In genomic region chr19:49924004-49924880, GRCh38 we compare ENCODE assay signal across 1 cellular context.
TF ChIP-seq lines count a peak whose summit lies in the region.

No MANE protein-coding gene starts in this region.

TF ChIP-seq in A549, 52 proteins besides CTCF, POLR2A, EP300 and RAD21:
- TF ChIP-seq FOSL2 (IDR thresholded peaks at IDR 0.05) = no peak
- no peak for TF ChIP-seq FOSL2 (CRISPR knock-in tag; IDR thresholded peaks at IDR 0.05)
- TF ChIP-seq, protein P1, sequence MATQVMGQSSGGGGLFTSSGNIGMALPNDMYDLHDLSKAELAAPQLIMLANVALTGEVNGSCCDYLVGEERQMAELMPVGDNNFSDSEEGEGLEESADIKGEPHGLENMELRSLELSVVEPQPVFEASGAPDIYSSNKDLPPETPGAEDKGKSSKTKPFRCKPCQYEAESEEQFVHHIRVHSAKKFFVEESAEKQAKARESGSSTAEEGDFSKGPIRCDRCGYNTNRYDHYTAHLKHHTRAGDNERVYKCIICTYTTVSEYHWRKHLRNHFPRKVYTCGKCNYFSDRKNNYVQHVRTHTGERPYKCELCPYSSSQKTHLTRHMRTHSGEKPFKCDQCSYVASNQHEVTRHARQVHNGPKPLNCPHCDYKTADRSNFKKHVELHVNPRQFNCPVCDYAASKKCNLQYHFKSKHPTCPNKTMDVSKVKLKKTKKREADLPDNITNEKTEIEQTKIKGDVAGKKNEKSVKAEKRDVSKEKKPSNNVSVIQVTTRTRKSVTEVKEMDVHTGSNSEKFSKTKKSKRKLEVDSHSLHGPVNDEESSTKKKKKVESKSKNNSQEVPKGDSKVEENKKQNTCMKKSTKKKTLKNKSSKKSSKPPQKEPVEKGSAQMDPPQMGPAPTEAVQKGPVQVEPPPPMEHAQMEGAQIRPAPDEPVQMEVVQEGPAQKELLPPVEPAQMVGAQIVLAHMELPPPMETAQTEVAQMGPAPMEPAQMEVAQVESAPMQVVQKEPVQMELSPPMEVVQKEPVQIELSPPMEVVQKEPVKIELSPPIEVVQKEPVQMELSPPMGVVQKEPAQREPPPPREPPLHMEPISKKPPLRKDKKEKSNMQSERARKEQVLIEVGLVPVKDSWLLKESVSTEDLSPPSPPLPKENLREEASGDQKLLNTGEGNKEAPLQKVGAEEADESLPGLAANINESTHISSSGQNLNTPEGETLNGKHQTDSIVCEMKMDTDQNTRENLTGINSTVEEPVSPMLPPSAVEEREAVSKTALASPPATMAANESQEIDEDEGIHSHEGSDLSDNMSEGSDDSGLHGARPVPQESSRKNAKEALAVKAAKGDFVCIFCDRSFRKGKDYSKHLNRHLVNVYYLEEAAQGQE (IDR thresholded peaks at IDR 0.05) = no peak
- TF ChIP-seq SREBF2 (IDR thresholded peaks at IDR 0.05) = no peak
- no peak for TF ChIP-seq KDM5A (IDR thresholded peaks at IDR 0.05)
- TF ChIP-seq TP53 (CRISPR knock-in tag; IDR thresholded peaks at IDR 0.05) = no peak
- no peak for TF ChIP-seq FOSB (CRISPR knock-in tag; IDR thresholded peaks at IDR 0.05)
- no peak for TF ChIP-seq KDM1A (IDR thresholded peaks at IDR 0.05; ENCODE audit: low read depth)
- TF ChIP-seq NR3C1 (IDR thresholded peaks at IDR 0.05) = no peak
- TF ChIP-seq MAFK (IDR thresholded peaks at IDR 0.05; ENCODE audit: partially characterized antibody) = no peak
